1 cellular context compared by ENCODE assay signal in the genomic region with DNA sequence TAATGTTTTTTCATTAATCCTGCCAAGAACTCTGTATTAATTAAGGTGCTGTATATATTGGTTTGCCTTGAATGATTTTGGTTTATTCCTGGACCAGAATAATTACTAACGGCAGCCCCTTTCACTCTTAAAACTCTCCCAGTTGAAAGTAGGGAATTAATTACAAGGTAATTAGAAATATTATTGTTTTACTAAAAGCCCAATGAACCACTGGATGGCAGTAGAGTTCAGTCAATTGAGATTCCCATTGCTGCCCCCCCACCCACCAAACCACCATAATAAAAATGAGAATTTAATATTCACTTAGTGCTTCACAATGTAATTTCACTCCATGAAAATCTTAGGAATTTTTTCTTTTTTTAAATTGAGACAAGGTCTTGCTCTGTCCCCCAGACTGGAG.
TF ChIP-seq lines count a peak whose summit lies in the region.

No MANE protein-coding gene starts in this region.

TF ChIP-seq in K562, 482 proteins besides CTCF, POLR2A, EP300 and RAD21:
- TF ChIP-seq SAP30 (IDR thresholded peaks at IDR 0.05; ENCODE audit: borderline replicate concordance, insufficient read depth, low read depth, low read length, poor library complexity, severe bottlenecking) (no peak), POLR2G (IDR thresholded peaks at IDR 0.05; ENCODE audit: low read depth, low read length) (no peak), SMAD3 (CRISPR knock-in tag; conservative IDR thresholded peaks at IDR 0.05) (no peak), SMARCE1 (IDR thresholded peaks at IDR 0.05) (no peak), RBM34 (IDR thresholded peaks at IDR 0.05; ENCODE audit: borderline replicate concordance, insufficient read depth, low read length) (no peak), ZNF561 (CRISPR knock-in tag; conservative IDR thresholded peaks at IDR 0.05) (no peak), MTA1 (IDR thresholded peaks at IDR 0.05; ENCODE audit: borderline replicate concordance) (no peak), XRCC4 (IDR thresholded peaks at IDR 0.05; ENCODE audit: extremely low read depth, insufficient read depth, insufficient read length) (no peak), ZBTB9 (CRISPR knock-in tag; IDR thresholded peaks at IDR 0.05) (no peak), ZNF146 (CRISPR knock-in tag; IDR thresholded peaks at IDR 0.05; ENCODE audit: unreplicated experiment) (no peak), ZNF23 (CRISPR knock-in tag; IDR thresholded peaks at IDR 0.05) (no peak), GTF2A2 (tag; IDR thresholded peaks at IDR 0.05) (no peak), L3MBTL2 (IDR thresholded peaks at IDR 0.05) (no peak), GATAD2A (IDR thresholded peaks at IDR 0.05) (no peak), SMC3 (conservative IDR thresholded peaks at IDR 0.05; ENCODE audit: insufficient read depth, low read depth, low read length) (peak; percentile 28; the same call in 1 of the 2 replicates), SETDB1 (IDR thresholded peaks at IDR 0.05; ENCODE audit: low read length) (no peak), BDP1 (IDR thresholded peaks at IDR 0.05; ENCODE audit: insufficient read depth, insufficient read length) (no peak), RBM22 (IDR thresholded peaks at IDR 0.05; ENCODE audit: low read depth, low read length, poor library complexity, severe bottlenecking) (no peak), FOXA3 (CRISPR knock-in tag; conservative IDR thresholded peaks at IDR 0.05 in 1 of 2, IDR thresholded peaks at IDR 0.05 in 1 of 2) (no peak), POU5F1 (IDR thresholded peaks at IDR 0.05; ENCODE audit: borderline replicate concordance, low read depth, low read length, partially characterized antibody) (no peak), ELF2 (CRISPR knock-in tag; IDR thresholded peaks at IDR 0.05) (no peak), TARDBP (IDR thresholded peaks at IDR 0.05) (no peak), ZNF740 (CRISPR knock-in tag; IDR thresholded peaks at IDR 0.05) (peak; percentile 93), ZNF740 (tag; IDR thresholded peaks at IDR 0.05) (peak in 1 of 2 experiments; percentile 93; a peak in 2 of 4 replicates), ATF1 (CRISPR knock-in tag; IDR thresholded peaks at IDR 0.05) (no peak), ATF1 (tag; IDR thresholded peaks at IDR 0.05) (no peak), WHSC1 (IDR thresholded peaks at IDR 0.05; ENCODE audit: low read length) (no peak), ZNF583 (CRISPR knock-in tag; IDR thresholded peaks at IDR 0.05) (no peak), ZBTB49 (CRISPR knock-in tag; IDR thresholded peaks at IDR 0.05; ENCODE audit: borderline replicate concordance) (no peak), ZNF274 (IDR thresholded peaks at IDR 0.05; ENCODE audit: borderline replicate concordance, low read depth, low read length) (no peak), ZNF778 (CRISPR knock-in tag; IDR thresholded peaks at IDR 0.05) (no peak), RNF2 (IDR thresholded peaks at IDR 0.05) (no peak), MYNN (IDR thresholded peaks at IDR 0.05) (no peak), MYNN (CRISPR knock-in tag; IDR thresholded peaks at IDR 0.05) (no peak), PRMT5 (CRISPR knock-in tag; IDR thresholded peaks at IDR 0.05) (no peak), EHMT2 (IDR thresholded peaks at IDR 0.05) (no peak)
- TF ChIP-seq, protein P1, sequence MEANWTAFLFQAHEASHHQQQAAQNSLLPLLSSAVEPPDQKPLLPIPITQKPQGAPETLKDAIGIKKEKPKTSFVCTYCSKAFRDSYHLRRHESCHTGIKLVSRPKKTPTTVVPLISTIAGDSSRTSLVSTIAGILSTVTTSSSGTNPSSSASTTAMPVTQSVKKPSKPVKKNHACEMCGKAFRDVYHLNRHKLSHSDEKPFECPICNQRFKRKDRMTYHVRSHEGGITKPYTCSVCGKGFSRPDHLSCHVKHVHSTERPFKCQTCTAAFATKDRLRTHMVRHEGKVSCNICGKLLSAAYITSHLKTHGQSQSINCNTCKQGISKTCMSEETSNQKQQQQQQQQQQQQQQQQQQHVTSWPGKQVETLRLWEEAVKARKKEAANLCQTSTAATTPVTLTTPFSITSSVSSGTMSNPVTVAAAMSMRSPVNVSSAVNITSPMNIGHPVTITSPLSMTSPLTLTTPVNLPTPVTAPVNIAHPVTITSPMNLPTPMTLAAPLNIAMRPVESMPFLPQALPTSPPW (CRISPR knock-in tag; IDR thresholded peaks at IDR 0.05): peak; percentile 57
- TF ChIP-seq, protein P2, sequence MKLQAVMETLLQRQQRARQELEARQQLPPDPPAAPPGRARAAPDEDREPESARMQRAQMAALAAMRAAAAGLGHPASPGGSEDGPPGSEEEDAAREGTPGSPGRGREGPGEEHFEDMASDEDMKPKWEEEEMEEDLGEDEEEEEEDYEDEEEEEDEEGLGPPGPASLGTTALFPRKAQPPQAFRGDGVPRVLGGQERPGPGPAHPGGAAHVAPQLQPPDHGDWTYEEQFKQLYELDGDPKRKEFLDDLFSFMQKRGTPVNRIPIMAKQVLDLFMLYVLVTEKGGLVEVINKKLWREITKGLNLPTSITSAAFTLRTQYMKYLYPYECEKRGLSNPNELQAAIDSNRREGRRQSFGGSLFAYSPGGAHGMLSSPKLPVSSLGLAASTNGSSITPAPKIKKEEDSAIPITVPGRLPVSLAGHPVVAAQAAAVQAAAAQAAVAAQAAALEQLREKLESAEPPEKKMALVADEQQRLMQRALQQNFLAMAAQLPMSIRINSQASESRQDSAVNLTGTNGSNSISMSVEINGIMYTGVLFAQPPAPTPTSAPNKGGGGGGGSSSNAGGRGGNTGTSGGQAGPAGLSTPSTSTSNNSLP (IDR thresholded peaks at IDR 0.05; ENCODE audit: borderline replicate concordance, low read depth, low read length): peak; percentile 31; the same call in 1 of the 2 replicates
- TF ChIP-seq, protein P3, sequence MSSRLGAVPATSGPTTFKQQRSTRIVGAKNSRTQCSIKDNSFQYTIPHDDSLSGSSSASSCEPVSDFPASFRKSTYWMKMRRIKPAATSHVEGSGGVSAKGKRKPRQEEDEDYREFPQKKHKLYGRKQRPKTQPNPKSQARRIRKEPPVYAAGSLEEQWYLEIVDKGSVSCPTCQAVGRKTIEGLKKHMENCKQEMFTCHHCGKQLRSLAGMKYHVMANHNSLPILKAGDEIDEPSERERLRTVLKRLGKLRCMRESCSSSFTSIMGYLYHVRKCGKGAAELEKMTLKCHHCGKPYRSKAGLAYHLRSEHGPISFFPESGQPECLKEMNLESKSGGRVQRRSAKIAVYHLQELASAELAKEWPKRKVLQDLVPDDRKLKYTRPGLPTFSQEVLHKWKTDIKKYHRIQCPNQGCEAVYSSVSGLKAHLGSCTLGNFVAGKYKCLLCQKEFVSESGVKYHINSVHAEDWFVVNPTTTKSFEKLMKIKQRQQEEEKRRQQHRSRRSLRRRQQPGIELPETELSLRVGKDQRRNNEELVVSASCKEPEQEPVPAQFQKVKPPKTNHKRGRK (tag; IDR thresholded peaks at IDR 0.05): no peak
TF ChIP-seq in K562: peak in this region for 4.
